In genomic region chr13:113349050-113349449, GRCh38 we compare ENCODE assay signal across 26 cellular contexts. TPM values are rescaled to one million over a fixed set of nuclear protein-coding genes. Genes with fewer than 3 reads are reported as not detected.
DNase-seq lines count a peak whose midpoint lies in the region; ATAC-seq, FAIRE-seq and TF ChIP-seq lines count a peak whose summit lies in the region.
"Had no signal": no experiment of that assay in that cellular context is flagged by ENCODE, and none has a peak within 500 bp of the region (broad histone marks: within the 10 kb centered on the region; RNA-seq: fewer than 3 reads in every experiment).

No MANE protein-coding gene starts in this region.

- no peaks in the 10 kb centered on the region for H3K4me1 ChIP-seq in HEK293 (ENCODE audit: control insufficient read depth, insufficient read depth, low read length)
- H3K4me1 ChIP-seq in kidney (ENCODE audit: control insufficient read depth in 1 of 2, insufficient read depth in 1 of 2, low read depth in 1 of 2, low read length in 2 of 2) = no peaks in the 10 kb centered on the region
- H3K4me1 ChIP-seq in uterus = no peaks in the 10 kb centered on the region
- H3K4me1 ChIP-seq: A549, BE2C had no signal

- DNase-seq in kidney (peak; percentile 32), sciatic nerve (ENCODE audit: low spot score) (peak; percentile 23), left colon (no peak), uterus (no peak)
- DNase-seq: 8988T; ACHN; AML-193; BE2C; CD4-positive, alpha-beta T cell; CD8-positive, alpha-beta memory T cell; DMS 273 treated with DMSO at 0.1 percent for 48 hours; DMS79; EL; GDM1; GM23248; H7; HFFc6 had no signal

- H3K27ac ChIP-seq in HEK293 (ENCODE audit: extremely low read depth, low read depth, low read length) = no peak overlapping the region
- no peak overlapping the region for H3K27ac ChIP-seq in kidney (ENCODE audit: low read depth in 2 of 2, low read length in 2 of 2)
- H3K27ac ChIP-seq in uterus = no peak overlapping the region
- H3K27ac ChIP-seq: A549; BLaER1 treated with 17β-estradiol and CSF1 and Interleukin-3, amounts not matched to agents 10 nM and 100 nM; GM23248 had no signal

- no peaks in the 10 kb centered on the region for H3K27me3 ChIP-seq in uterus
- H3K27me3 ChIP-seq: BLaER1 treated with 17β-estradiol and CSF1 and Interleukin-3, amounts not matched to agents 10 nM and 100 nM had no signal

- H3K9me3 ChIP-seq in HEK293 (ENCODE audit: control insufficient read depth, insufficient read depth, low read depth, low read length) (no peaks in the 10 kb centered on the region), kidney (ENCODE audit: control insufficient read depth in 1 of 2, low read length in 2 of 2) (no peaks in the 10 kb centered on the region), uterus (no peaks in the 10 kb centered on the region)
- H3K9me3 ChIP-seq: BE2C had no signal

- no peak for FAIRE-seq in kidney (lab: Jason Lieb, UNC)
- FAIRE-seq: A549, D721Med, GM12878, GM19239, H1 had no signal

- H3K9ac ChIP-seq in kidney (ENCODE audit: low read length in 2 of 2) = no peak overlapping the region
- H3K9ac ChIP-seq: BLaER1 treated with 17β-estradiol and CSF1 and Interleukin-3, amounts not matched to agents 10 nM and 100 nM; GM23248 had no signal

- ATAC-seq in sciatic nerve (no peak), HG03571 (IDR thresholded peaks at IDR 0.05; ENCODE audit: unreplicated experiment) (no peak), left colon (no peak)
- ATAC-seq: A549, GM12878 had no signal

- H3K36me3 ChIP-seq in HEK293 (ENCODE audit: control insufficient read depth in 2 of 2, insufficient read depth in 1 of 2, low read length in 2 of 2) = peaks cover 0 to 35% of the 10 kb centered on the region in 2 experiments; a peak in 1 of 3 replicates
- peaks cover 3 to 10% of the 10 kb centered on the region in 2 donors for H3K36me3 ChIP-seq in kidney (ENCODE audit: control insufficient read depth in 1 of 2, insufficient read depth in 2 of 2, low read length in 2 of 2)
- no peaks in the 10 kb centered on the region for H3K36me3 ChIP-seq in uterus
- H3K36me3 ChIP-seq: BE2C had no signal

- CTCF ChIA-PET in HEK293 (lab: Yijun Ruan, JAX) = interaction anchor here (0.7 kb wide), 1 partner anchor 17 kb away, joined by 5 read pairs; no protein-coding TSS in a partner anchor

- TF ChIP-seq CTCF in HEK293 (tag by site-specific recombination; IDR thresholded peaks at IDR 0.05) (no peak), kidney (IDR thresholded peaks at IDR 0.05; ENCODE audit: borderline replicate concordance, extremely low read depth, insufficient read depth) (no peak), uterus (IDR thresholded peaks at IDR 0.05) (no peak)

- H3K4me3 ChIP-seq in HEK293 (ENCODE audit: low read depth, low read length) (no peak overlapping the region), kidney (ENCODE audit: low read length in 2 of 2) (no peak overlapping the region), uterus (no peak overlapping the region)
- H3K4me3 ChIP-seq: A549; BLaER1 treated with 17β-estradiol and CSF1 and Interleukin-3, amounts not matched to agents 10 nM and 100 nM; GM12878; GM23248 had no signal

- intact Hi-C loops in kidney (cut with DNase I) = no loop called here
- intact Hi-C loops in sciatic nerve (cut with DNase I) = no loop called here
- intact Hi-C loops in left colon (cut with DNase I, micrococcal nuclease) = no loop called here
- intact Hi-C loops in uterus (cut with DNase I; ENCODE audit: low total_unique reads) = no loop called here

- TF ChIP-seq POLR2A in uterus (IDR thresholded peaks at IDR 0.05) = no peak

- POLR2A ChIA-PET in HEK293 (lab: Yijun Ruan, JAX) = no interaction called here

TF ChIP-seq in HEK293, 187 proteins besides CTCF, POLR2A, EP300 and RAD21:
- TF ChIP-seq ZNF121 (tag by site-specific recombination; IDR thresholded peaks at IDR 0.05) (peak; percentile 81), ZBTB11 (tag by site-specific recombination; conservative IDR thresholded peaks at IDR 0.05; ENCODE audit: low read depth) (no peak), ZNF518A (tag by site-specific recombination; conservative IDR thresholded peaks at IDR 0.05; ENCODE audit: low read depth) (no peak), HOXA7 (CRISPR knock-in tag; IDR thresholded peaks at IDR 0.05; ENCODE audit: borderline replicate concordance) (no peak), KLF10 (tag by site-specific recombination; IDR thresholded peaks at IDR 0.05) (no peak), ZNF561 (tag by site-specific recombination; IDR thresholded peaks at IDR 0.05; ENCODE audit: borderline replicate concordance) (no peak)

RNA-seq across cellular contexts. Expression of gene GRTP1, which starts 14.9 kb away (rescaled TPM):
- total RNA-seq in kidney = 9.6 TPM
- 18.3 TPM for polyA plus RNA-seq in kidney (ENCODE audit: insufficient read depth, low read depth, low replicate concordance)
- 6.3 TPM for total RNA-seq in sciatic nerve
- 10 to 100 TPM; 59.4 to 61.6 TPM for total RNA-seq in left colon
- 10 to 100 TPM in 2 of 4 donors, 1 to 10 TPM in 2; 3.2 to 17.9 (median 7.5) TPM for total RNA-seq in uterus
- total RNA-seq: CD8-positive, alpha-beta memory T cell; GM23248 had no signal
- polyA plus RNA-seq: CD14-positive monocyte; CD8-positive, alpha-beta memory T cell had no signal

RNA-seq across cellular contexts. Expression of gene LAMP1, which starts 52.0 kb away (rescaled TPM):
- total RNA-seq in kidney = 256 TPM
- 210 TPM for polyA plus RNA-seq in kidney (ENCODE audit: insufficient read depth, low read depth, low replicate concordance)
- 183 TPM for total RNA-seq in sciatic nerve
- 100 to 1,000 TPM; 203 to 216 TPM for total RNA-seq in left colon
- 100 to 1,000 TPM in 2 of 4 donors, 10 to 100 TPM in 2; 85.6 to 144 (median 93.4) TPM for total RNA-seq in uterus

Comparison
In these comparisons a context has a peak if more than half of its experiments do, and no peak if none do; other contexts are left out.
1. DNase-seq: peak in kidney (single experiment) and sciatic nerve (single experiment); none in left colon (0 of 2) and uterus (0 of 2).